In the genomic region with DNA sequence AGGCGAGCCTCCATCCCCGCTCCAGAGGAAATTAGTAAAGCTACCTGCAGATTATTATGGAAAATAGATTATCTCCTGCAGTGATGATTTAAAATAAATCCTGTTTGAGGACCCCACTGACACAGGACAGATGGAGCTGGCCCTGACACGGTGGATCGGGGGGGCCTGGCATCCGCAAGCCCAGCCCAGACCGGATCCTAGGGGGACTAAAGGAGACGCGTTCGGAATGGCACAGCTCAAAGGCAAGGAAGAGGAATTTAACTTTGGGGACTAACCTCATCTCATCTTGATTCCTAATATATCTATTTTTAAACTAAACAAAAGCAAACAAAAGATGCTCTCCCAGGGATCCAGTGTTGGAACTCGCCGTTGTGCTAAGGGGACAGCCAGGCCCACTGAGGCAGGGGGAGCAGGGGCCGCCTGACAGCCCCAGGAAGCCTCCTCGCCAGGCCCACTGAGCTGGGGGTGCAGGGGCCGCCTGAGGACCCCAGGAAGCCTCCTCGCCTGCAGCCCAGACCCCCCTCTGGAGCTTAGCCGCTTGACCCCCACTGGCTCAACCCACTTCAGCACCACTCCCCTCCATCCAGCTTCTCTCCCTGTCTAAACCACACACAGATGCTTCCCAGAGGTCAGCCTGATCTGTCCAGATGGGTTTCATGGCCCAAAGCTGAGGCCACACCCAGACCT, we compare ENCODE assay signal across 18 cellular contexts.
"Had no signal": no experiment of that assay in that cellular context is flagged by ENCODE, and none has a peak within 500 bp of the region (broad histone marks: within the 10 kb centered on the region; RNA-seq: fewer than 3 reads in every experiment).

No MANE protein-coding gene starts in this region.

- H3K27me3 ChIP-seq: hepatocyte, neutrophil had no signal

- H3K9me3 ChIP-seq: neutrophil had no signal

- H3K4me3 Mint-ChIP-seq: dendritic cell treated with granulocyte-macrophage colony-stimulating factor and Interleukin-4, amounts not matched to agents 40 ng/mL and 50 ng/mL, for 4 days; endodermal cell; naive B cell; nephron progenitor cell had no signal

- H2AFZ ChIP-seq: hepatocyte had no signal

- ATAC-seq: left colon, left ventricle myocardium superior, right cardiac atrium had no signal

- DNase-seq: erythroblast; foreskin melanocyte; left colon; left ventricle myocardium superior; mesenchymal stem cell; naive B cell; nephron progenitor cell; posterior cingulate gyrus; small intestine; stimulated activated CD4-positive, alpha-beta T cell treated with anti-CD3 and anti-CD28 coated beads, Interleukin-12 subunit alpha, Interleukin-12 subunit beta, amount 100 ng/mL, for 4 hours; stimulated activated naive CD4-positive, alpha-beta T cell; trophoblast cell had no signal

- H3K9me3 Mint-ChIP-seq: dendritic cell treated with granulocyte-macrophage colony-stimulating factor and Interleukin-4, amounts not matched to agents 40 ng/mL and 50 ng/mL, for 4 days had no signal

- H3K36me3 ChIP-seq: neutrophil had no signal

- H3K27ac ChIP-seq: hepatocyte, neutrophil had no signal

- H3K4me2 ChIP-seq: hepatocyte had no signal

- H3K4me1 Mint-ChIP-seq: endodermal cell, naive B cell had no signal

- H3K79me2 ChIP-seq: hepatocyte had no signal

- H3K4me3 ChIP-seq: hepatocyte, lung had no signal

- H3K27ac Mint-ChIP-seq: dendritic cell treated with granulocyte-macrophage colony-stimulating factor and Interleukin-4, amounts not matched to agents 40 ng/mL and 50 ng/mL, for 4 days; endodermal cell; naive B cell; nephron progenitor cell had no signal
